10 cellular contexts compared by ENCODE assay signal in genomic region chr12:108699955-108700563, GRCh38. TPM values are rescaled to one million over a fixed set of nuclear protein-coding genes. Genes with fewer than 3 reads are reported as not detected.
DNase-seq lines count a peak whose midpoint lies in the region; ATAC-seq and TF ChIP-seq lines count a peak whose summit lies in the region.
"Had no signal": no experiment of that assay in that cellular context is flagged by ENCODE, and none has a peak within 500 bp of the region (broad histone marks: within the 10 kb centered on the region; RNA-seq: fewer than 3 reads in every experiment).

No MANE protein-coding gene starts in this region.

- H3K9me3 ChIP-seq in GM23248 (ENCODE audit: low read depth) = no peaks in the 10 kb centered on the region
- H3K9me3 ChIP-seq in heart right ventricle = no peaks in the 10 kb centered on the region
- no peaks in the 10 kb centered on the region for H3K9me3 ChIP-seq in gastrocnemius medialis
- H3K9me3 ChIP-seq: BLaER1 treated with 17β-estradiol and CSF1 and Interleukin-3, amounts not matched to agents 10 nM and 100 nM had no signal

- peak overlapping the region in 3 of 5 experiments; percentile 63 to 87 (median 76) for H3K27ac Mint-ChIP-seq in brain
- H3K27ac Mint-ChIP-seq: activated T-cell treated with anti-CD3 and anti-CD28 coated beads, Interleukin-2, amount 50 U/mL, for 24 hours had no signal

- H4K20me1 ChIP-seq in GM23248 (ENCODE audit: insufficient read depth) = no peaks in the 10 kb centered on the region; the same call in 1 of the 2 replicates

- H3K4me1 Mint-ChIP-seq in brain = peaks cover 98% of the 10 kb centered on the region

- H3K79me2 ChIP-seq in GM23248 (ENCODE audit: insufficient read depth) = peaks cover 98% of the 10 kb centered on the region

- no peak for TF ChIP-seq CTCF in brain (conservative IDR thresholded peaks at IDR 0.05)
- no peak for TF ChIP-seq CTCF in heart right ventricle (IDR thresholded peaks at IDR 0.05)
- no peak for TF ChIP-seq CTCF in gastrocnemius medialis (IDR thresholded peaks at IDR 0.05 in 4 of 5, conservative IDR thresholded peaks at IDR 0.05 in 1 of 5)

- peaks cover 72% of the 10 kb centered on the region for H3K4me1 ChIP-seq in GM23248 (ENCODE audit: insufficient read depth)
- H3K4me1 ChIP-seq in heart right ventricle = peaks cover 31 to 98% (median 85%) of the 10 kb centered on the region in 9 donors
- H3K4me1 ChIP-seq in gastrocnemius medialis = peaks cover 92 to 98% of the 10 kb centered on the region in 2 donors

- H3K36me3 Mint-ChIP-seq in brain = peaks cover 65% of the 10 kb centered on the region

- WGBS in GM23248 (ENCODE audit: low coverage in 1 of 2, low lambda C conversion rate in 2 of 2, missing lambda C conversion rate in 2 of 2), 2 experiments = 81 to 89% methylated on average over 3 of the region's 3 CpGs
- 41 to 43% methylated on average over 3 of the region's 3 CpGs for whole genome bisulfite sequencing in heart right ventricle, 2 donors

- intact Hi-C loops in heart right ventricle (cut with DNase I) (no loop called here), gastrocnemius medialis (cut with DNase I; ENCODE audit: low total_unique reads) (no loop called here)

- H3K9ac ChIP-seq in GM23248 = peak overlapping the region; percentile 66; the same call in 1 of the 2 replicates
- H3K9ac ChIP-seq: BLaER1 treated with 17β-estradiol and CSF1 and Interleukin-3, amounts not matched to agents 10 nM and 100 nM had no signal

- DNase-seq in GM23248 (peak; percentile 38), heart right ventricle (no peak), gastrocnemius medialis (no peak), cortex of kidney (lab: John Stamatoyannopoulos, UW) (no peak), NCI-H2081 treated with DMSO at 0.1 percent for 48 hours (lab: John Stamatoyannopoulos, UW) (no peak)
- no peak for DNase-seq in activated naive CD4-positive, alpha-beta T cell treated with Interleukin-2 at 50 U/mL for 16 hours
- DNase-seq: activated T-cell treated with anti-CD3 and anti-CD28 coated beads, Interleukin-2, amount 50 U/mL, for 24 hours had no signal

- peak in 3 of 8 donors; percentile 26 to 45 (median 36) for ATAC-seq in heart right ventricle
- no peak for ATAC-seq in gastrocnemius medialis
- no peak for ATAC-seq in HG03565 (IDR thresholded peaks at IDR 0.05; ENCODE audit: unreplicated experiment)

- peak overlapping the region; percentile 72 for H3K4me2 ChIP-seq in GM23248 (ENCODE audit: unreplicated experiment)

- H3K27ac ChIP-seq in GM23248 = peak overlapping the region; percentile 73
- peak overlapping the region in 9 of 10 donors; percentile 23 to 86 (median 43) for H3K27ac ChIP-seq in heart right ventricle
- peak overlapping the region; percentile 92 to 98 (median 96) for H3K27ac ChIP-seq in gastrocnemius medialis
- H3K27ac ChIP-seq: BLaER1 treated with 17β-estradiol and CSF1 and Interleukin-3, amounts not matched to agents 10 nM and 100 nM had no signal

- H3K36me3 ChIP-seq in GM23248 (ENCODE audit: low read depth) (peaks cover 57% of the 10 kb centered on the region), heart right ventricle (peaks cover 0 to 41% (median 0%) of the 10 kb centered on the region in 9 donors), gastrocnemius medialis (peaks cover 0 to 4% of the 10 kb centered on the region in 2 donors)

- no peak for TF ChIP-seq POLR2A in gastrocnemius medialis (IDR thresholded peaks at IDR 0.05)

- H3K27me3 ChIP-seq in GM23248 (replicated peaks; ENCODE audit: insufficient read depth) = no peaks in the 10 kb centered on the region
- H3K27me3 ChIP-seq in heart right ventricle = no peaks in the 10 kb centered on the region
- H3K27me3 ChIP-seq in gastrocnemius medialis = no peaks in the 10 kb centered on the region
- H3K27me3 ChIP-seq: BLaER1 treated with 17β-estradiol and CSF1 and Interleukin-3, amounts not matched to agents 10 nM and 100 nM had no signal

- H3K4me3 ChIP-seq in GM23248 = no peak overlapping the region
- H3K4me3 ChIP-seq in heart right ventricle = no peak overlapping the region
- H3K4me3 ChIP-seq in gastrocnemius medialis = no peak overlapping the region
- H3K4me3 ChIP-seq: BLaER1 treated with 17β-estradiol and CSF1 and Interleukin-3, amounts not matched to agents 10 nM and 100 nM had no signal

- in situ Hi-C loops in GM23248 (cut with MboI) (no loop called here), gastrocnemius medialis (cut with MboI; ENCODE audit: low sequenced_read_pairs in 4 of 4) (loop anchor here in 1 of 4 donors (25.0 kb wide), 1 partner anchor 412 kb away; the partner anchor contains the start of gene ACACB)

- peaks cover 91% of the 10 kb centered on the region for H3F3A ChIP-seq in GM23248 (ENCODE audit: insufficient read depth)

- H3K9me2 ChIP-seq in GM23248 (ENCODE audit: insufficient read depth) = no peaks in the 10 kb centered on the region

- peak overlapping the region in 2 of 5 experiments; percentile 10 to 11 for H3K4me3 Mint-ChIP-seq in brain
- H3K4me3 Mint-ChIP-seq: activated T-cell treated with anti-CD3 and anti-CD28 coated beads, Interleukin-2, amount 50 U/mL, for 24 hours had no signal

- H2AFZ ChIP-seq in GM23248 = no peak overlapping the region

- H3K9me3 Mint-ChIP-seq in brain = no peaks in the 10 kb centered on the region

- H3K27me3 Mint-ChIP-seq in brain = no peaks in the 10 kb centered on the region
- H3K27me3 Mint-ChIP-seq: activated T-cell treated with anti-CD3 and anti-CD28 coated beads, Interleukin-2, amount 50 U/mL, for 24 hours had no signal

RNA-seq across cellular contexts. Expression of gene CORO1C, which starts 31.3 kb away (rescaled TPM):
- total RNA-seq in GM23248 (2014; rRNA removed; shearing (Covaris generic)) = 170 and 172 TPM in 2 replicates
- polyA plus RNA-seq in GM23248 (2016; fragmentation: Nextera tagmentation; extraction: Ambion mirVana) = 401 and 403 TPM in 2 replicates
- polyA plus RNA-seq in brain (ENCODE audit: insufficient read depth, low read depth, low replicate concordance) = 78.9 TPM
- total RNA-seq in heart right ventricle = 10 to 100 TPM; 50.2 to 88.6 (median 59.1) TPM
- 10 to 100 TPM; 25.5 to 34.5 TPM for polyA plus RNA-seq in heart right ventricle
- total RNA-seq in gastrocnemius medialis = 10 to 100 TPM; 24.7 to 47.6 (median 30.9) TPM

Comparison
In these comparisons a context has a peak if more than half of its experiments do, and no peak if none do; other contexts are left out.
1. H3K27ac ChIP-seq: peak in every context shown above with its lines; median percentile 96 in gastrocnemius medialis; 73 in GM23248; 43 in heart right ventricle.